Comparison of ENCODE assay signal across 24 cellular contexts in genomic region chr11:119011476-119011875, GRCh38. TPM values are rescaled to one million over a fixed set of nuclear protein-coding genes. Genes with fewer than 3 reads are reported as not detected.
DNase-seq lines count a peak whose midpoint lies in the region; ATAC-seq, FAIRE-seq and TF ChIP-seq lines count a peak whose summit lies in the region.
"Had no signal": no experiment of that assay in that cellular context is flagged by ENCODE, and none has a peak within 500 bp of the region (broad histone marks: within the 10 kb centered on the region; RNA-seq: fewer than 3 reads in every experiment).

No MANE protein-coding gene starts in this region.

- TF ChIP-seq EP300 in HepG2 (IDR thresholded peaks at IDR 0.05; ENCODE audit: low read depth in 2 of 2, low read length in 2 of 2) (no peak), HepG2 (CRISPR knock-in tag; IDR thresholded peaks at IDR 0.05; ENCODE audit: borderline replicate concordance) (no peak)

- no peak for DNase-seq in activated T-cell treated with anti-CD3 and anti-CD28 coated beads, Interleukin-2, amount 50 U/mL, for 24 hours
- no peak for DNase-seq in activated T-cell treated with anti-CD3 and anti-CD28 coated beads, Interleukin-2, amount 50 U/mL, for 48 hours
- DNase-seq in GM13976 (ENCODE audit: low spot score) (peak; percentile 5), HepG2 (ENCODE audit: low spot score) (no peak), NK-92 (lab: John Stamatoyannopoulos, UW; ENCODE audit: unreplicated experiment) (no peak), GM19239 (ENCODE audit: insufficient read length, low spot score) (no peak), NCI-H345 treated with DMSO at 0.1 percent for 48 hours (lab: John Stamatoyannopoulos, UW; ENCODE audit: unreplicated experiment) (no peak)
- DNase-seq: CD8-positive, alpha-beta memory T cell; DND-41; GM23248; IMR-90; Karpas-422; MG63; NCI-H1092; NCI-H2227 treated with DMSO at 0.1 percent for 48 hours; NCI-H524 treated with DMSO at 0.1 percent for 48 hours; SIG-M5 had no signal

- CTCF ChIA-PET in HepG2 (lab: Yijun Ruan, JAX; ENCODE audit: low intra/inter-chr PET ratio, low total read pairs) = no interaction called here

- no peaks in the 10 kb centered on the region for H3K9me3 Mint-ChIP-seq in activated T-cell treated with anti-CD3 and anti-CD28 coated beads, Interleukin-2, amount 50 U/mL, for 24 hours
- H3K9me3 Mint-ChIP-seq: CD8-positive, alpha-beta memory T cell had no signal

- TF ChIP-seq CTCF in GM13976 (IDR thresholded peaks at IDR 0.05; ENCODE audit: borderline replicate concordance, control extremely low read depth, extremely low read depth, insufficient read depth, missing control alignments) (no peak), VCaP (conservative IDR thresholded peaks at IDR 0.05) (no peak), HepG2 (CRISPR knock-in tag; IDR thresholded peaks at IDR 0.05) (no peak)

- no peak overlapping the region for H3K4me2 ChIP-seq in HepG2 (ENCODE audit: low read depth, low read length)
- H3K4me2 ChIP-seq: BLaER1 treated with 17β-estradiol and CSF1 and Interleukin-3, amounts not matched to agents 10 nM and 100 nM had no signal

- ATAC-seq in HepG2 = peak; percentile 21
- ATAC-seq: GM12878 had no signal

- no peaks in the 10 kb centered on the region for H3K27me3 Mint-ChIP-seq in activated T-cell treated with anti-CD3 and anti-CD28 coated beads, Interleukin-2, amount 50 U/mL, for 24 hours
- H3K27me3 Mint-ChIP-seq: CD8-positive, alpha-beta memory T cell had no signal

- peaks cover 38% of the 10 kb centered on the region for H3K4me1 Mint-ChIP-seq in activated T-cell treated with anti-CD3 and anti-CD28 coated beads, Interleukin-2, amount 50 U/mL, for 24 hours (ENCODE audit: low read depth)

- H3K4me1 ChIP-seq in HepG2 (ENCODE audit: insufficient read depth, low read length) = peaks cover 15% of the 10 kb centered on the region

- no peak overlapping the region for H3K9ac ChIP-seq in HepG2 (ENCODE audit: insufficient read depth, low read depth, low read length)
- H3K9ac ChIP-seq: GM23248 had no signal

- TF ChIP-seq RAD21 in HepG2 (CRISPR knock-in tag; IDR thresholded peaks at IDR 0.05) = no peak

- no peak overlapping the region for H2AFZ ChIP-seq in HepG2 (ENCODE audit: low read length)
- H2AFZ ChIP-seq: GM23248 had no signal

- POLR2A ChIA-PET in HepG2 (lab: Yijun Ruan, JAX) = no interaction called here

- no TSS peak for BruUV-seq in HepG2 (replicated peaks; lab: Mats Ljungman, UMichigan)

- H3K4me3 ChIP-seq in HepG2 (replicated peaks in 1 of 3; ENCODE audit: insufficient read depth in 1 of 3, low read depth in 2 of 3, low read length in 3 of 3) = no peak overlapping the region
- H3K4me3 ChIP-seq: BLaER1 treated with 17β-estradiol and CSF1 and Interleukin-3, amounts not matched to agents 10 nM and 100 nM; GM12878; GM23248; MG63 had no signal

- H3K79me2 ChIP-seq in HepG2 (ENCODE audit: insufficient read depth, low read length) = peaks cover 11% of the 10 kb centered on the region

- peak overlapping the region; percentile 7; the same call in 1 of the 2 replicates for H3K27ac ChIP-seq in VCaP
- no peak overlapping the region for H3K27ac ChIP-seq in HepG2 (ENCODE audit: extremely low read length, insufficient read depth, low read length)
- H3K27ac ChIP-seq: BLaER1 treated with 17β-estradiol and CSF1 and Interleukin-3, amounts not matched to agents 10 nM and 100 nM; GM23248 had no signal

- no peak for FAIRE-seq in HepG2 (lab: Jason Lieb, UNC)
- no peak for FAIRE-seq in GM19239 (lab: Jason Lieb, UNC)
- FAIRE-seq: A204.1, G401.6, GM12878, GM18507 had no signal

- TF ChIP-seq POLR2A in HepG2 (IDR thresholded peaks at IDR 0.05; ENCODE audit: insufficient read depth in 1 of 2, low read depth in 2 of 2, low read length in 2 of 2) = no peak

- no peaks in the 10 kb centered on the region for H3K9me3 ChIP-seq in HepG2 (ENCODE audit: low read length)
- H3K9me3 ChIP-seq: BLaER1 treated with 17β-estradiol and CSF1 and Interleukin-3, amounts not matched to agents 10 nM and 100 nM; MG63 had no signal

- in situ Hi-C loops in GM13976 (cut with MboI; ENCODE audit: low sequenced_read_pairs, unreplicated experiment) = no loop called here
- in situ Hi-C loops in HepG2 (cut with HindIII; ENCODE audit: extremely low pct_ligation_motif_present, low pct_unique_long_range_greater_than_20kb) = no loop called here

- no peaks in the 10 kb centered on the region for H3K27me3 ChIP-seq in HepG2 (ENCODE audit: control insufficient read depth in 1 of 2, insufficient read depth in 2 of 2, low read length in 2 of 2)
- H3K27me3 ChIP-seq: BLaER1 treated with 17β-estradiol and CSF1 and Interleukin-3, amounts not matched to agents 10 nM and 100 nM; MG63 had no signal

- H3K36me3 Mint-ChIP-seq in activated T-cell treated with anti-CD3 and anti-CD28 coated beads, Interleukin-2, amount 50 U/mL, for 24 hours (ENCODE audit: low read depth) = peaks cover 97% of the 10 kb centered on the region

- H3K4me3 Mint-ChIP-seq in activated T-cell treated with anti-CD3 and anti-CD28 coated beads, Interleukin-2, amount 50 U/mL, for 24 hours = no peak overlapping the region

- 93% methylated on average over 6 of the region's 6 CpGs for WGBS in HepG2 (ENCODE audit: low lambda C conversion rate)

- intact Hi-C loops in HepG2 (cut with micrococcal nuclease; ENCODE audit: unreplicated experiment) = no loop called here

- peaks cover 13% of the 10 kb centered on the region for H4K20me1 ChIP-seq in HepG2 (ENCODE audit: insufficient read depth, low read length)

- H3K27ac Mint-ChIP-seq in activated T-cell treated with anti-CD3 and anti-CD28 coated beads, Interleukin-2, amount 50 U/mL, for 24 hours = peak overlapping the region; percentile 83

- peaks cover 8 to 59% of the 10 kb centered on the region in 2 experiments for H3K36me3 ChIP-seq in HepG2 (replicated peaks in 1 of 2; ENCODE audit: control insufficient read depth in 1 of 2, insufficient read depth in 2 of 2, low read length in 2 of 2)

RNA-seq across cellular contexts. Expression of gene RPS25, which starts 6.7 kb away (rescaled TPM):
- total RNA-seq in HepG2 (2016; rRNA removed; fragmentation: Illumina TruSeq; extraction: Trizol) = 1,415 and 1,643 TPM in 2 replicates
- 2,275 and 2,513 TPM in 2 replicates for total RNA-seq in HepG2 (2016; cell fraction: cytosol; rRNA removed; fragmentation: Illumina TruSeq; extraction: Trizol; ENCODE audit: low read depth)
- 1,435 and 1,680 TPM in 2 replicates for total RNA-seq in HepG2 (2016; cell fraction: insoluble cytoplasmic fraction; rRNA removed; fragmentation: Illumina TruSeq; extraction: Trizol)
- 3,410 and 3,458 TPM in 2 replicates for total RNA-seq in HepG2 (2016; cell fraction: membrane; rRNA removed; fragmentation: Illumina TruSeq; extraction: Trizol)
- 502 and 555 TPM in 2 replicates for total RNA-seq in HepG2 (2016; cell fraction: nucleus; rRNA removed; fragmentation: Illumina TruSeq; extraction: Trizol)
- polyA plus RNA-seq in HepG2 (2011; rRNA removed) = 647 and 839 TPM in 2 replicates
- 1,228 and 1,764 TPM in 2 replicates for polyA plus RNA-seq in HepG2 (2011; cell fraction: cytosol; rRNA removed)
- 458 and 672 TPM in 2 replicates for polyA plus RNA-seq in HepG2 (2011; cell fraction: nucleus; rRNA removed)
- polyA plus RNA-seq in HepG2 (2012) = 1,615 and 1,935 TPM in 2 replicates
- 2,641 and 2,732 TPM in 2 replicates for polyA plus RNA-seq in HepG2 (2016; cell fraction: cytosol; fragmentation: Illumina TruSeq; extraction: Trizol; ENCODE audit: low read depth)
- polyA plus RNA-seq in HepG2 (2016; cell fraction: insoluble cytoplasmic fraction; fragmentation: Illumina TruSeq; extraction: Trizol; ENCODE audit: low read depth) = 1,500 and 1,585 TPM in 2 replicates
- polyA plus RNA-seq in HepG2 (2016; cell fraction: membrane; fragmentation: Illumina TruSeq; extraction: Trizol; ENCODE audit: low read depth) = 3,047 and 3,101 TPM in 2 replicates
- 848 and 904 TPM in 2 replicates for polyA plus RNA-seq in HepG2 (2016; cell fraction: nucleus; fragmentation: Illumina TruSeq; extraction: Trizol; ENCODE audit: insufficient read depth, low read depth)
- 34.5 and 58.3 TPM in 2 replicates for polyA minus RNA-seq in HepG2 (2011; rRNA and poly(A)+ RNA removed; ENCODE audit: low replicate concordance)
- 501 and 613 TPM in 2 replicates for polyA minus RNA-seq in HepG2 (2011; cell fraction: cytosol; rRNA and poly(A)+ RNA removed)
- polyA minus RNA-seq in HepG2 (2011; cell fraction: nucleus; rRNA and poly(A)+ RNA removed) = 93.2 and 132 TPM in 2 replicates

RNA-seq across cellular contexts. Expression of gene TRAPPC4, which starts 7.1 kb away (rescaled TPM):
- 97.4 and 124 TPM in 2 replicates for total RNA-seq in HepG2 (2016; rRNA removed; fragmentation: Illumina TruSeq; extraction: Trizol)
- 27.9 and 36.4 TPM in 2 replicates for total RNA-seq in HepG2 (2016; cell fraction: cytosol; rRNA removed; fragmentation: Illumina TruSeq; extraction: Trizol; ENCODE audit: low read depth)
- total RNA-seq in HepG2 (2016; cell fraction: insoluble cytoplasmic fraction; rRNA removed; fragmentation: Illumina TruSeq; extraction: Trizol) = 97.4 and 132 TPM in 2 replicates
- 40.9 and 41.3 TPM in 2 replicates for total RNA-seq in HepG2 (2016; cell fraction: membrane; rRNA removed; fragmentation: Illumina TruSeq; extraction: Trizol)
- 40.3 and 49.2 TPM in 2 replicates for total RNA-seq in HepG2 (2016; cell fraction: nucleus; rRNA removed; fragmentation: Illumina TruSeq; extraction: Trizol)
- 126 and 140 TPM in 2 replicates for polyA plus RNA-seq in HepG2 (2011; rRNA removed)
- 244 TPM in 2 replicates for polyA plus RNA-seq in HepG2 (2011; cell fraction: cytosol; rRNA removed)
- 66.5 and 86.6 TPM in 2 replicates for polyA plus RNA-seq in HepG2 (2011; cell fraction: nucleus; rRNA removed)
- polyA plus RNA-seq in HepG2 (2012) = 79.9 and 87.7 TPM in 2 replicates
- 27.4 and 30.8 TPM in 2 replicates for polyA plus RNA-seq in HepG2 (2016; cell fraction: cytosol; fragmentation: Illumina TruSeq; extraction: Trizol; ENCODE audit: low read depth)
- polyA plus RNA-seq in HepG2 (2016; cell fraction: insoluble cytoplasmic fraction; fragmentation: Illumina TruSeq; extraction: Trizol; ENCODE audit: low read depth) = 119 and 128 TPM in 2 replicates
- polyA plus RNA-seq in HepG2 (2016; cell fraction: membrane; fragmentation: Illumina TruSeq; extraction: Trizol; ENCODE audit: low read depth) = 27.5 and 28.4 TPM in 2 replicates
- polyA plus RNA-seq in HepG2 (2016; cell fraction: nucleus; fragmentation: Illumina TruSeq; extraction: Trizol; ENCODE audit: insufficient read depth, low read depth) = 50.7 and 55.6 TPM in 2 replicates
- 109 and 163 TPM in 2 replicates for polyA minus RNA-seq in HepG2 (2011; rRNA and poly(A)+ RNA removed; ENCODE audit: low replicate concordance)
- 24.4 and 30.3 TPM in 2 replicates for polyA minus RNA-seq in HepG2 (2011; cell fraction: cytosol; rRNA and poly(A)+ RNA removed)
- 36.2 and 46.1 TPM in 2 replicates for polyA minus RNA-seq in HepG2 (2011; cell fraction: nucleus; rRNA and poly(A)+ RNA removed)

RNA-seq across cellular contexts. Expression of gene CENATAC, which starts 13.5 kb away (rescaled TPM):
- 9.2 and 25.0 TPM in 2 replicates for total RNA-seq in HepG2 (2016; rRNA removed; fragmentation: Illumina TruSeq; extraction: Trizol)
- total RNA-seq in HepG2 (2016; cell fraction: cytosol; rRNA removed; fragmentation: Illumina TruSeq; extraction: Trizol; ENCODE audit: low read depth) = 2.9 and 5.0 TPM in 2 replicates
- 10.8 and 23.9 TPM in 2 replicates for total RNA-seq in HepG2 (2016; cell fraction: insoluble cytoplasmic fraction; rRNA removed; fragmentation: Illumina TruSeq; extraction: Trizol)
- total RNA-seq in HepG2 (2016; cell fraction: membrane; rRNA removed; fragmentation: Illumina TruSeq; extraction: Trizol) = 5.4 and 7.4 TPM in 2 replicates
- total RNA-seq in HepG2 (2016; cell fraction: nucleus; rRNA removed; fragmentation: Illumina TruSeq; extraction: Trizol) = 39.0 and 46.3 TPM in 2 replicates
- 19.8 and 21.7 TPM in 2 replicates for polyA plus RNA-seq in HepG2 (2011; rRNA removed)
- 3.7 and 4.9 TPM in 2 replicates for polyA plus RNA-seq in HepG2 (2011; cell fraction: cytosol; rRNA removed)
- 56.4 and 56.7 TPM in 2 replicates for polyA plus RNA-seq in HepG2 (2011; cell fraction: nucleus; rRNA removed)
- polyA plus RNA-seq in HepG2 (2012) = 9.2 and 11.5 TPM in 2 replicates
- 3.9 and 4.7 TPM in 2 replicates for polyA plus RNA-seq in HepG2 (2016; cell fraction: cytosol; fragmentation: Illumina TruSeq; extraction: Trizol; ENCODE audit: low read depth)
- 10.1 and 11.5 TPM in 2 replicates for polyA plus RNA-seq in HepG2 (2016; cell fraction: insoluble cytoplasmic fraction; fragmentation: Illumina TruSeq; extraction: Trizol; ENCODE audit: low read depth)
- 4.1 and 4.4 TPM in 2 replicates for polyA plus RNA-seq in HepG2 (2016; cell fraction: membrane; fragmentation: Illumina TruSeq; extraction: Trizol; ENCODE audit: low read depth)
- polyA plus RNA-seq in HepG2 (2016; cell fraction: nucleus; fragmentation: Illumina TruSeq; extraction: Trizol; ENCODE audit: insufficient read depth, low read depth) = 100 and 110 TPM in 2 replicates
- 11.3 and 25.0 TPM in 2 replicates for polyA minus RNA-seq in HepG2 (2011; rRNA and poly(A)+ RNA removed; ENCODE audit: low replicate concordance)
- polyA minus RNA-seq in HepG2 (2011; cell fraction: cytosol; rRNA and poly(A)+ RNA removed) = 4.2 and 4.6 TPM in 2 replicates
- 45.4 and 51.7 TPM in 2 replicates for polyA minus RNA-seq in HepG2 (2011; cell fraction: nucleus; rRNA and poly(A)+ RNA removed)

RNA-seq across cellular contexts. Expression of gene SLC37A4, which starts 19.2 kb away (rescaled TPM):
- total RNA-seq in HepG2 (2016; rRNA removed; fragmentation: Illumina TruSeq; extraction: Trizol) = 25.6 and 43.0 TPM in 2 replicates
- total RNA-seq in HepG2 (2016; cell fraction: cytosol; rRNA removed; fragmentation: Illumina TruSeq; extraction: Trizol; ENCODE audit: low read depth) = 12.3 and 13.2 TPM in 2 replicates
- total RNA-seq in HepG2 (2016; cell fraction: insoluble cytoplasmic fraction; rRNA removed; fragmentation: Illumina TruSeq; extraction: Trizol) = 30.8 and 42.1 TPM in 2 replicates
- total RNA-seq in HepG2 (2016; cell fraction: membrane; rRNA removed; fragmentation: Illumina TruSeq; extraction: Trizol) = 25.9 and 31.5 TPM in 2 replicates
- total RNA-seq in HepG2 (2016; cell fraction: nucleus; rRNA removed; fragmentation: Illumina TruSeq; extraction: Trizol) = 34.0 and 45.3 TPM in 2 replicates
- polyA plus RNA-seq in HepG2 (2011; rRNA removed) = 56.1 and 59.7 TPM in 2 replicates
- 60.5 and 69.7 TPM in 2 replicates for polyA plus RNA-seq in HepG2 (2011; cell fraction: cytosol; rRNA removed)
- 154 and 157 TPM in 2 replicates for polyA plus RNA-seq in HepG2 (2011; cell fraction: nucleus; rRNA removed)
- 34.0 and 42.6 TPM in 2 replicates for polyA plus RNA-seq in HepG2 (2012)
- polyA plus RNA-seq in HepG2 (2016; cell fraction: cytosol; fragmentation: Illumina TruSeq; extraction: Trizol; ENCODE audit: low read depth) = 13.6 and 16.7 TPM in 2 replicates
- polyA plus RNA-seq in HepG2 (2016; cell fraction: insoluble cytoplasmic fraction; fragmentation: Illumina TruSeq; extraction: Trizol; ENCODE audit: low read depth) = 28.9 and 31.0 TPM in 2 replicates
- polyA plus RNA-seq in HepG2 (2016; cell fraction: membrane; fragmentation: Illumina TruSeq; extraction: Trizol; ENCODE audit: low read depth) = 25.0 and 29.4 TPM in 2 replicates
- polyA plus RNA-seq in HepG2 (2016; cell fraction: nucleus; fragmentation: Illumina TruSeq; extraction: Trizol; ENCODE audit: insufficient read depth, low read depth) = 73.9 and 77.2 TPM in 2 replicates
- 44.4 and 130 TPM in 2 replicates for polyA minus RNA-seq in HepG2 (2011; rRNA and poly(A)+ RNA removed; ENCODE audit: low replicate concordance)
- polyA minus RNA-seq in HepG2 (2011; cell fraction: cytosol; rRNA and poly(A)+ RNA removed) = 25.6 and 27.3 TPM in 2 replicates
- polyA minus RNA-seq in HepG2 (2011; cell fraction: nucleus; rRNA and poly(A)+ RNA removed) = 34.5 and 38.3 TPM in 2 replicates

RNA-seq across cellular contexts. Expression of gene FOXR1, which starts 39.9 kb away (rescaled TPM):
- total RNA-seq in HepG2 (2016; rRNA removed; fragmentation: Illumina TruSeq; extraction: Trizol) = not detected in 2 replicates
- total RNA-seq in HepG2 (2016; cell fraction: cytosol; rRNA removed; fragmentation: Illumina TruSeq; extraction: Trizol; ENCODE audit: low read depth) = not detected in 2 replicates
- not detected in 2 replicates for total RNA-seq in HepG2 (2016; cell fraction: insoluble cytoplasmic fraction; rRNA removed; fragmentation: Illumina TruSeq; extraction: Trizol)
- total RNA-seq in HepG2 (2016; cell fraction: membrane; rRNA removed; fragmentation: Illumina TruSeq; extraction: Trizol) = not detected in 2 replicates
- total RNA-seq in HepG2 (2016; cell fraction: nucleus; rRNA removed; fragmentation: Illumina TruSeq; extraction: Trizol) = not detected in 2 replicates
- polyA plus RNA-seq in HepG2 (2011; rRNA removed) = not detected in 2 replicates
- polyA plus RNA-seq in HepG2 (2011; cell fraction: cytosol; rRNA removed) = not detected in 2 replicates
- polyA plus RNA-seq in HepG2 (2011; cell fraction: nucleus; rRNA removed) = not detected in 2 replicates
- polyA plus RNA-seq in HepG2 (2012) = not detected in 2 replicates
- not detected in 2 replicates for polyA plus RNA-seq in HepG2 (2016; cell fraction: cytosol; fragmentation: Illumina TruSeq; extraction: Trizol; ENCODE audit: low read depth)
- not detected in 2 replicates for polyA plus RNA-seq in HepG2 (2016; cell fraction: insoluble cytoplasmic fraction; fragmentation: Illumina TruSeq; extraction: Trizol; ENCODE audit: low read depth)
- polyA plus RNA-seq in HepG2 (2016; cell fraction: membrane; fragmentation: Illumina TruSeq; extraction: Trizol; ENCODE audit: low read depth) = not detected in 2 replicates
- not detected in 2 replicates for polyA plus RNA-seq in HepG2 (2016; cell fraction: nucleus; fragmentation: Illumina TruSeq; extraction: Trizol; ENCODE audit: insufficient read depth, low read depth)
- not detected in 2 replicates for polyA minus RNA-seq in HepG2 (2011; rRNA and poly(A)+ RNA removed; ENCODE audit: low replicate concordance)
- not detected in 2 replicates for polyA minus RNA-seq in HepG2 (2011; cell fraction: cytosol; rRNA and poly(A)+ RNA removed)
- not detected in 2 replicates for polyA minus RNA-seq in HepG2 (2011; cell fraction: nucleus; rRNA and poly(A)+ RNA removed)
- total RNA-seq: CD8-positive, alpha-beta memory T cell; GM12878; GM23248; HT-29; IMR-90 had no signal
- polyA plus RNA-seq: CD8-positive, alpha-beta memory T cell; GM12878; GM23248; IMR-90 had no signal
